In the genomic region with DNA sequence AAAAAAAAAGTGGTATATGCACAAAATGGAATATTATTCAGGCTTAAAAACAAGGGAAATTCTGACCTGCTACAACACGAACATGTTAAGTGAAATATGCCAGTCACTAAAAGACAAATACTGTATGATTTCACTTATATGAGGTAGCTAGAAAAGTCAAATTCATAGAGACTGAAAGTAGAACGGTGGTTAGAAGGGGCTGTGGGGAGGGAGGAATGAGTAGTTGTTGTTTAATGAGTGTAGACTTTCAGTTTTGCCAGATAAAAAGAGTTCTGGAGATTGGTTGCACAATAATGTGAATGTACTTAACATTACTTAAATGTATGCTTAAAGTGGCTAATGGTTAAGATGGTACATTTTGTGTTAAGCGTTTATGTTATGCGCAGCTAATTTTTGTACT, we compare ENCODE assay signal across 11 cellular contexts.
DNase-seq lines count a peak whose midpoint lies in the region; ATAC-seq and TF ChIP-seq lines count a peak whose summit lies in the region.
"Had no signal": no experiment of that assay in that cellular context is flagged by ENCODE, and none has a peak within 500 bp of the region (broad histone marks: within the 10 kb centered on the region; RNA-seq: fewer than 3 reads in every experiment).

No MANE protein-coding gene starts in this region.

- H3K27ac Mint-ChIP-seq in activated naive CD4-positive, alpha-beta T cell treated with anti-CD3 and anti-CD28 coated beads for 36 hours, result no peak overlapping the region
- H3K27ac Mint-ChIP-seq: naive B cell had no signal

- ATAC-seq in GM18858 (IDR thresholded peaks at IDR 0.05; ENCODE audit: unreplicated experiment) (peak; percentile 57), GM21367 (IDR thresholded peaks at IDR 0.05; ENCODE audit: unreplicated experiment) (peak; percentile 49), HG03103 (IDR thresholded peaks at IDR 0.05; ENCODE audit: low read depth, unreplicated experiment) (peak; percentile 35)
- ATAC-seq: heart left ventricle had no signal

- in situ Hi-C loops in transverse colon (cut with MboI; ENCODE audit: low pct_ligation_motif_present in 1 of 4, low pct_unique_long_range_greater_than_20kb in 1 of 4, low sequenced_read_pairs in 3 of 4), result no loop called here

- no peak for TF ChIP-seq POLR2A in transverse colon (IDR thresholded peaks at IDR 0.05)

- no peaks in the 10 kb centered on the region for H3K9me3 Mint-ChIP-seq in activated naive CD4-positive, alpha-beta T cell treated with anti-CD3 and anti-CD28 coated beads for 36 hours
- H3K9me3 Mint-ChIP-seq: naive B cell had no signal

- no peak overlapping the region for H3K4me3 Mint-ChIP-seq in activated naive CD4-positive, alpha-beta T cell treated with anti-CD3 and anti-CD28 coated beads for 36 hours
- H3K4me3 Mint-ChIP-seq: naive B cell had no signal

- intact Hi-C loops in activated naive CD4-positive, alpha-beta T cell treated with anti-CD3 and anti-CD28 coated beads for 36 hours (cut with micrococcal nuclease), result loop anchor here (1.0 to 5.0 kb wide), 3 partner anchors 72 to 588 kb away; no protein-coding TSS in a partner anchor
- intact Hi-C loops in transverse colon (cut with DNase I; ENCODE audit: low total_unique reads), result no loop called here

- peaks cover 7% of the 10 kb centered on the region for H3K27me3 Mint-ChIP-seq in activated naive CD4-positive, alpha-beta T cell treated with anti-CD3 and anti-CD28 coated beads for 36 hours (ENCODE audit: low read depth)

- no peaks in the 10 kb centered on the region for H3K4me1 ChIP-seq in transverse colon

- H3K36me3 Mint-ChIP-seq in activated naive CD4-positive, alpha-beta T cell treated with anti-CD3 and anti-CD28 coated beads for 36 hours (ENCODE audit: low read depth), result no peaks in the 10 kb centered on the region
- H3K36me3 Mint-ChIP-seq: naive B cell had no signal

- no peak overlapping the region for H3K27ac ChIP-seq in transverse colon
- H3K27ac ChIP-seq: heart left ventricle, PC-9 had no signal

- WGBS in transverse colon (ENCODE audit: low coverage in 1 of 2), 2 donors, result 70 to 83% methylated on average over 4 of the region's 4 CpGs

- no peak overlapping the region for H3K4me3 ChIP-seq in transverse colon
- H3K4me3 ChIP-seq: heart left ventricle, PC-9 had no signal

- no peaks in the 10 kb centered on the region for H3K36me3 ChIP-seq in transverse colon
- H3K36me3 ChIP-seq: heart left ventricle had no signal

- no peaks in the 10 kb centered on the region for H3K9me3 ChIP-seq in transverse colon
- H3K9me3 ChIP-seq: heart left ventricle had no signal

- TF ChIP-seq CTCF in transverse colon (IDR thresholded peaks at IDR 0.05), result no peak

- peak; percentile 63 for DNase-seq in activated naive CD4-positive, alpha-beta T cell treated with anti-CD3 and anti-CD28 coated beads for 36 hours
- DNase-seq in NCI-H2196 (lab: John Stamatoyannopoulos, UW; ENCODE audit: unreplicated experiment) (no peak), transverse colon (no peak), glomerular visceral epithelial cell (ENCODE audit: extremely low spot score) (no peak)
- DNase-seq: activated CD4-positive, CD25-positive, alpha-beta regulatory T cell; heart left ventricle; naive B cell had no signal

- H3K27me3 ChIP-seq in transverse colon, result no peaks in the 10 kb centered on the region

- H3K4me1 Mint-ChIP-seq in activated naive CD4-positive, alpha-beta T cell treated with anti-CD3 and anti-CD28 coated beads for 36 hours (ENCODE audit: low read depth), result peaks cover 54% of the 10 kb centered on the region

- TF ChIP-seq EP300 in transverse colon (IDR thresholded peaks at IDR 0.05; ENCODE audit: low read depth), result no peak

- CTCF ChIA-PET in activated naive CD4-positive, alpha-beta T cell treated with anti-CD3 and anti-CD28 coated beads for 36 hours (lab: Charles Lee), result interaction anchor here (0.6 to 5.5 kb wide), 4 partner anchors 47 to 1859 kb away, joined by 3 to 47 read pairs (median 4); no protein-coding TSS in a partner anchor
